Comparison of ENCODE assay signal across 26 cellular contexts in genomic region chr4:78543424-78544238, GRCh38. TPM values are rescaled to one million over a fixed set of nuclear protein-coding genes. Genes with fewer than 3 reads are reported as not detected.
DNase-seq lines count a peak whose midpoint lies in the region; ATAC-seq, FAIRE-seq and TF ChIP-seq lines count a peak whose summit lies in the region.
"Had no signal": no experiment of that assay in that cellular context is flagged by ENCODE, and none has a peak within 500 bp of the region (broad histone marks: within the 10 kb centered on the region; RNA-seq: fewer than 3 reads in every experiment).

No MANE protein-coding gene starts in this region.

- no peak overlapping the region for H3K9ac ChIP-seq in K562 (ENCODE audit: insufficient read depth in 1 of 2, low read depth in 2 of 2, low read length in 2 of 2)
- H3K9ac ChIP-seq: BLaER1, parathyroid adenoma had no signal

- 10% methylated on average over 2 of the region's 2 CpGs for WGBS in K562 (ENCODE audit: insufficient coverage, low coverage, missing lambda C conversion rate)

- FAIRE-seq in K562 (lab: Jason Lieb, UNC) = peak; percentile 44
- FAIRE-seq: A204.1, colon, endometrium, TTC549 had no signal

- POLR2A ChIA-PET in activated CD4-positive, alpha-beta T cell treated with anti-CD3 and anti-CD28 coated beads for 36 hours (lab: Charles Lee) = no interaction called here
- POLR2A ChIA-PET in K562 (lab: Yijun Ruan, JAX) = interaction anchor here (0.8 kb wide), 1 partner anchor 8 kb away, joined by 3 read pairs; no protein-coding TSS in a partner anchor

- no peaks in the 10 kb centered on the region for H3K9me3 Mint-ChIP-seq in activated CD4-positive, alpha-beta T cell treated with anti-CD3 and anti-CD28 coated beads for 36 hours (ENCODE audit: low read depth)
- H3K9me3 Mint-ChIP-seq in activated T-helper 1 cell treated with anti-CD3 and anti-CD28 coated beads, Interleukin-12 subunit alpha, Interleukin-12 subunit beta, Interleukin-2, Interleukin-4 antibody, amounts not matched to agents 30 ng/mL and 10 ng/mL and 1 ng/mL, durations not matched to agents 14 hours and 24 hours and 36 hours = no peaks in the 10 kb centered on the region
- H3K9me3 Mint-ChIP-seq: activated T-helper 2 cell treated with anti-CD3 and anti-CD28 coated beads, Interferon-gamma antibody, Interleukin-2, Interleukin-4, amounts not matched to agents 10 μg/mL and 5 μg/mL and 100 μg/mL, durations not matched to agents 14 hours and 24 hours and 36 hours; natural killer cell had no signal

- CTCF ChIA-PET in activated CD4-positive, alpha-beta T cell treated with anti-CD3 and anti-CD28 coated beads for 36 hours (lab: Charles Lee) = no interaction called here
- CTCF ChIA-PET in K562 (lab: Yijun Ruan, JAX; ENCODE audit: low intra/inter-chr PET ratio) = no interaction called here

- no peak for TF ChIP-seq POLR2A in K562 (conservative IDR thresholded peaks at IDR 0.05)

- TF ChIP-seq CTCF in K562 (IDR thresholded peaks at IDR 0.05 in 2 of 3, conservative IDR thresholded peaks at IDR 0.05 in 1 of 3; ENCODE audit: insufficient read depth in 2 of 3, low read depth in 1 of 3, low read length in 3 of 3) = no peak

- ATAC-seq in activated CD4-positive, alpha-beta T cell treated with anti-CD3 and anti-CD28 coated beads for 36 hours = peak; percentile 90
- ATAC-seq in K562 = peak; percentile 54; the same call in 2 of the 3 replicates
- ATAC-seq in HG02973 (IDR thresholded peaks at IDR 0.05; ENCODE audit: unreplicated experiment) = no peak
- ATAC-seq: foreskin keratinocyte, natural killer cell had no signal

- H3K4me1 ChIP-seq in K562 (replicated peaks in 1 of 2; ENCODE audit: control insufficient read depth in 2 of 2, insufficient read depth in 2 of 2, low read length in 2 of 2) = no peaks in the 10 kb centered on the region; a peak in 1 of 5 replicates
- H3K4me1 ChIP-seq: parathyroid adenoma, Peyer's patch had no signal

- H3K27me3 Mint-ChIP-seq in activated CD4-positive, alpha-beta T cell treated with anti-CD3 and anti-CD28 coated beads for 36 hours = peaks cover 17% of the 10 kb centered on the region
- peaks cover 14% of the 10 kb centered on the region for H3K27me3 Mint-ChIP-seq in activated T-helper 1 cell treated with anti-CD3 and anti-CD28 coated beads, Interleukin-12 subunit alpha, Interleukin-12 subunit beta, Interleukin-2, Interleukin-4 antibody, amounts not matched to agents 30 ng/mL and 10 ng/mL and 1 ng/mL, durations not matched to agents 14 hours and 24 hours and 36 hours (ENCODE audit: insufficient read depth)

- no peaks in the 10 kb centered on the region for H3K79me2 ChIP-seq in K562 (ENCODE audit: control insufficient read depth, insufficient read depth, low read length)
- H3K79me2 ChIP-seq: parathyroid adenoma had no signal

- H3K27ac Mint-ChIP-seq in activated CD4-positive, alpha-beta T cell treated with anti-CD3 and anti-CD28 coated beads for 36 hours = no peak overlapping the region
- no peak overlapping the region for H3K27ac Mint-ChIP-seq in activated T-helper 1 cell treated with anti-CD3 and anti-CD28 coated beads, Interleukin-12 subunit alpha, Interleukin-12 subunit beta, Interleukin-2, Interleukin-4 antibody, amounts not matched to agents 30 ng/mL and 10 ng/mL and 1 ng/mL, durations not matched to agents 14 hours and 24 hours and 36 hours
- H3K27ac Mint-ChIP-seq: activated T-helper 2 cell treated with anti-CD3 and anti-CD28 coated beads, Interferon-gamma antibody, Interleukin-2, Interleukin-4, amounts not matched to agents 10 μg/mL and 5 μg/mL and 100 μg/mL, durations not matched to agents 14 hours and 24 hours and 36 hours; natural killer cell had no signal

- no peaks in the 10 kb centered on the region for H3K9me3 ChIP-seq in K562 (replicated peaks; ENCODE audit: control insufficient read depth, insufficient read depth, low read depth, low read length)
- H3K9me3 ChIP-seq: Peyer's patch had no signal

- H3K4me3 Mint-ChIP-seq in activated CD4-positive, alpha-beta T cell treated with anti-CD3 and anti-CD28 coated beads for 36 hours = no peak overlapping the region
- no peak overlapping the region for H3K4me3 Mint-ChIP-seq in activated T-helper 1 cell treated with anti-CD3 and anti-CD28 coated beads, Interleukin-12 subunit alpha, Interleukin-12 subunit beta, Interleukin-2, Interleukin-4 antibody, amounts not matched to agents 30 ng/mL and 10 ng/mL and 1 ng/mL, durations not matched to agents 14 hours and 24 hours and 36 hours
- H3K4me3 Mint-ChIP-seq: natural killer cell had no signal

- no peak for DNase-seq in activated CD4-positive, alpha-beta T cell treated with anti-CD3 and anti-CD28 coated beads for 36 hours
- DNase-seq in activated CD4-positive, alpha-beta T cell treated with anti-CD3 and anti-CD28 coated beads for 4 hours = no peak
- DNase-seq in NCI-H69 (lab: John Stamatoyannopoulos, UW) (peak; percentile 14), K562 (ENCODE audit: extremely low read depth in 1 of 4, low spot score in 3 of 4) (no peak), renal cortical epithelial cell (ENCODE audit: low read depth) (peak; percentile 47), SIG-M5 treated with dmso at 0.1 percent for 504 hours (lab: John Stamatoyannopoulos, UW; ENCODE audit: unreplicated experiment) (no peak)
- DNase-seq in activated T-helper 1 cell treated with anti-CD3 and anti-CD28 coated beads, Interleukin-12 subunit alpha, Interleukin-12 subunit beta, Interleukin-2, Interleukin-4 antibody, amounts not matched to agents 30 ng/mL and 10 ng/mL and 1 ng/mL, durations not matched to agents 14 hours and 24 hours and 36 hours (ENCODE audit: low spot score) = no peak
- DNase-seq: activated CD4-positive, alpha-beta T cell treated with anti-CD3 and anti-CD28 coated beads, Interleukin-2, amount 50 U/mL, for 48 hours; amygdala; foreskin keratinocyte; GDM1; mesenchymal stem cell; natural killer cell; NCI-H2171 treated with DMSO at 0.1 percent for 48 hours; NCI-H82; Peyer's patch; stimulated activated CD4-positive, alpha-beta T cell treated with anti-CD3 and anti-CD28 coated beads, Interleukin-4, amount 100 ng/mL, for 24 hours; SW 1271 had no signal

- in situ Hi-C loops in K562 (cut with MboI) = no loop called here

- intact Hi-C loops in activated CD4-positive, alpha-beta T cell treated with anti-CD3 and anti-CD28 coated beads for 36 hours (cut with DNase I, micrococcal nuclease) = loop anchor here (1.0 to 5.0 kb wide), 2 partner anchors 114 to 591 kb away; no protein-coding TSS in a partner anchor
- intact Hi-C loops in K562 (cut with micrococcal nuclease) = no loop called here
- intact Hi-C loops in activated T-helper 1 cell treated with anti-CD3 and anti-CD28 coated beads, Interleukin-12 subunit alpha, Interleukin-12 subunit beta, Interleukin-2, Interleukin-4 antibody, amounts not matched to agents 30 ng/mL and 10 ng/mL and 1 ng/mL, durations not matched to agents 14 hours and 24 hours and 36 hours (cut with micrococcal nuclease) = loop anchor here (1.0 kb wide), 1 partner anchor 9 kb away; no protein-coding TSS in a partner anchor

- no peaks in the 10 kb centered on the region for H3K9me1 ChIP-seq in K562 (ENCODE audit: control insufficient read depth, insufficient read depth, low read length)

- H3K4me3 ChIP-seq in K562 = no peak overlapping the region
- H3K4me3 ChIP-seq: BLaER1, Peyer's patch had no signal

- H3K27ac ChIP-seq in K562 (ENCODE audit: extremely low read depth, low read depth, low read length) = no peak overlapping the region
- H3K27ac ChIP-seq: BLaER1, foreskin keratinocyte, parathyroid adenoma, Peyer's patch had no signal

- H3K27me3 ChIP-seq in K562 (ENCODE audit: control insufficient read depth in 2 of 2, insufficient read depth in 2 of 2, low read length in 2 of 2) = peaks cover 5 to 6% of the 10 kb centered on the region in 2 experiments; a peak in 3 of 5 replicates
- H3K27me3 ChIP-seq: BLaER1, foreskin keratinocyte, Peyer's patch had no signal

- no TSS peak for BruUV-seq in K562 (replicated peaks; lab: Mats Ljungman, UMichigan)

- H3K4me2 ChIP-seq in K562 (ENCODE audit: insufficient read depth, low read length) = no peak overlapping the region

- no peak for TF ChIP-seq RAD21 in K562 (CRISPR knock-in tag; conservative IDR thresholded peaks at IDR 0.05 in 1 of 2, IDR thresholded peaks at IDR 0.05 in 1 of 2)

- H3K36me3 Mint-ChIP-seq in activated CD4-positive, alpha-beta T cell treated with anti-CD3 and anti-CD28 coated beads for 36 hours (ENCODE audit: low read depth) = no peaks in the 10 kb centered on the region
- H3K36me3 Mint-ChIP-seq in activated T-helper 1 cell treated with anti-CD3 and anti-CD28 coated beads, Interleukin-12 subunit alpha, Interleukin-12 subunit beta, Interleukin-2, Interleukin-4 antibody, amounts not matched to agents 30 ng/mL and 10 ng/mL and 1 ng/mL, durations not matched to agents 14 hours and 24 hours and 36 hours (ENCODE audit: low read depth) = no peaks in the 10 kb centered on the region
- H3K36me3 Mint-ChIP-seq: natural killer cell had no signal

- no peaks in the 10 kb centered on the region for H3K36me3 ChIP-seq in K562 (ENCODE audit: control insufficient read depth, insufficient read depth, low read length)
- H3K36me3 ChIP-seq: BLaER1, Peyer's patch had no signal

- peaks cover 14% of the 10 kb centered on the region for H3K4me1 Mint-ChIP-seq in activated CD4-positive, alpha-beta T cell treated with anti-CD3 and anti-CD28 coated beads for 36 hours
- H3K4me1 Mint-ChIP-seq in activated T-helper 1 cell treated with anti-CD3 and anti-CD28 coated beads, Interleukin-12 subunit alpha, Interleukin-12 subunit beta, Interleukin-2, Interleukin-4 antibody, amounts not matched to agents 30 ng/mL and 10 ng/mL and 1 ng/mL, durations not matched to agents 14 hours and 24 hours and 36 hours (ENCODE audit: low read depth) = no peaks in the 10 kb centered on the region
- H3K4me1 Mint-ChIP-seq: natural killer cell had no signal

- no peaks in the 10 kb centered on the region for H4K20me1 ChIP-seq in K562 (replicated peaks; ENCODE audit: control insufficient read depth, insufficient read depth, low read length)
- H4K20me1 ChIP-seq: BLaER1 had no signal

- no peak for TF ChIP-seq EP300 in K562 (IDR thresholded peaks at IDR 0.05; ENCODE audit: low read length)

- peak overlapping the region; percentile 32; the same call in 1 of the 2 replicates for H2AFZ ChIP-seq in K562 (ENCODE audit: low read depth, low read length)
- H2AFZ ChIP-seq: parathyroid adenoma had no signal

RNA-seq across cellular contexts. Expression of gene ANXA3, which starts 7.9 kb away (rescaled TPM):
- 1 to 10 TPM in 1 of 2 experiments, under 1 TPM in 1; 0.49 to 1.0 TPM for total RNA-seq in activated CD4-positive, alpha-beta T cell treated with anti-CD3 and anti-CD28 coated beads for 36 hours
- 3.0 and 4.6 TPM in 2 replicates for total RNA-seq in K562 (2011; cell fraction: chromatin; rRNA removed; ENCODE audit: low replicate concordance)
- 2.2 and 3.7 TPM in 2 replicates for total RNA-seq in K562 (2011; cell fraction: nucleolus; rRNA removed)
- 1.5 and 3.9 TPM in 2 replicates for total RNA-seq in K562 (2011; cell fraction: nucleoplasm; rRNA removed)
- total RNA-seq in K562 (2014; rRNA removed) = 6.3 and 7.1 TPM in 2 replicates
- 6.7 and 10.0 TPM in 2 replicates for total RNA-seq in K562 (2014; rRNA removed; fragmentation: Illumina TruSeq; extraction: Trizol)
- total RNA-seq in K562 (2015; rRNA removed; fragmentation: Illumina TruSeq; extraction: Trizol) = 9.0 and 9.8 TPM in 2 replicates
- 5.1 and 6.4 TPM in 2 replicates for total RNA-seq in K562 (2021)
- 12.2 and 13.1 TPM in 2 replicates for polyA plus RNA-seq in K562 (2011; rRNA removed)
- polyA plus RNA-seq in K562 (2011; cell fraction: cytosol; rRNA removed) = 4.5 and 9.9 TPM in 2 replicates
- polyA plus RNA-seq in K562 (2011; cell fraction: nucleus; rRNA removed) = 10.2 and 18.4 TPM in 2 replicates
- polyA plus RNA-seq in K562 (2012) = 5.7 and 65.1 TPM in 2 replicates
- 8.0 and 10.1 TPM in 2 replicates for polyA plus RNA-seq in K562 (2014; fragmentation: Illumina TruSeq; extraction: Trizol)
- polyA plus RNA-seq in K562 (2014; fragmentation: Nextera tagmentation; extraction: Ambion mirVana) = 10 to 100 TPM; 14.7 to 15.5 TPM
- 6.0 and 10.4 TPM in 2 replicates for polyA plus RNA-seq in K562 (2014; rRNA removed)
- 9.1 and 12.6 TPM in 2 replicates for polyA minus RNA-seq in K562 (2011; rRNA and poly(A)+ RNA removed)
- polyA minus RNA-seq in K562 (2011; cell fraction: cytosol; rRNA and poly(A)+ RNA removed) = 3.7 and 12.7 TPM in 2 replicates
- 4.8 and 10.7 TPM in 2 replicates for polyA minus RNA-seq in K562 (2011; cell fraction: nucleus; rRNA and poly(A)+ RNA removed)
- 195 and 668 TPM in 2 replicates for total RNA-seq in renal cortical epithelial cell
- 8.1 and 9.2 TPM in 2 replicates for total RNA-seq in activated T-helper 1 cell treated with anti-CD3 and anti-CD28 coated beads, Interleukin-12 subunit alpha, Interleukin-12 subunit beta, Interleukin-2, Interleukin-4 antibody, amounts not matched to agents 30 ng/mL and 10 ng/mL and 1 ng/mL, durations not matched to agents 14 hours and 24 hours and 36 hours
- total RNA-seq: activated T-helper 2 cell treated with anti-CD3 and anti-CD28 coated beads, Interferon-gamma antibody, Interleukin-2, Interleukin-4, amounts not matched to agents 10 μg/mL and 5 μg/mL and 100 μg/mL, durations not matched to agents 14 hours and 24 hours and 36 hours had no signal

Comparison
In these comparisons a context has a peak if more than half of its experiments do, and no peak if none do; other contexts are left out.
1. DNase-seq: peak in NCI-H69 (single experiment) and renal cortical epithelial cell (single experiment); none in activated CD4-positive, alpha-beta T cell treated with anti-CD3 and anti-CD28 coated beads for 36 hours (single experiment), activated CD4-positive, alpha-beta T cell treated with anti-CD3 and anti-CD28 coated beads for 4 hours (0 of 2), K562 (0 of 4), activated T-helper 1 cell treated with anti-CD3 and anti-CD28 coated beads, Interleukin-12 subunit alpha, Interleukin-12 subunit beta, Interleukin-2, Interleukin-4 antibody, amounts not matched to agents 30 ng/mL and 10 ng/mL and 1 ng/mL, durations not matched to agents 14 hours and 24 hours and 36 hours (single experiment) and SIG-M5 treated with dmso at 0.1 percent for 504 hours (single experiment).
2. RNA of gene ANXA3, which starts 7.9 kb away (total RNA-seq): 195 to 668 TPM in renal cortical epithelial cell; 8.1 to 9.2 TPM in activated T-helper 1 cell treated with anti-CD3 and anti-CD28 coated beads, Interleukin-12 subunit alpha, Interleukin-12 subunit beta, Interleukin-2, Interleukin-4 antibody, amounts not matched to agents 30 ng/mL and 10 ng/mL and 1 ng/mL, durations not matched to agents 14 hours and 24 hours and 36 hours, 1.5 to 10.0 TPM in K562 and 0.49 to 1.0 TPM in activated CD4-positive, alpha-beta T cell treated with anti-CD3 and anti-CD28 coated beads for 36 hours; every median in the first group is over 10 times any median in the second.